Comparison of ENCODE assay signal across 17 cellular contexts in genomic region chr17:39145143-39145542, GRCh38. TPM values are rescaled to one million over a fixed set of nuclear protein-coding genes. Genes with fewer than 3 reads are reported as not detected.
DNase-seq lines count a peak whose midpoint lies in the region; ATAC-seq and TF ChIP-seq lines count a peak whose summit lies in the region.
"Had no signal": no experiment of that assay in that cellular context is flagged by ENCODE, and none has a peak within 500 bp of the region (broad histone marks: within the 10 kb centered on the region; RNA-seq: fewer than 3 reads in every experiment).

No MANE protein-coding gene starts in this region.

- CTCF ChIA-PET in MCF 10A (lab: Yijun Ruan, JAX): interaction anchor here (0.6 to 2.8 kb wide), 3 partner anchors 8 to 161 kb away, joined by 3 to 21 read pairs (median 3); no protein-coding TSS in a partner anchor
- CTCF ChIA-PET in mammary epithelial cell (lab: Charles Lee; ENCODE audit: low non-redundant PET): interaction anchor here (0.7 to 1.0 kb wide), 3 partner anchors 8 to 162 kb away, joined by 5 read pairs; no protein-coding TSS in a partner anchor

- dilution Hi-C loops in mammary epithelial cell (cut with HindIII; ENCODE audit: low sequenced_read_pairs): no loop called here

- H4K20me1 ChIP-seq in mammary epithelial cell (ENCODE audit: insufficient read depth, low read length): no peaks in the 10 kb centered on the region

- no peak for TF ChIP-seq CTCF in MCF 10A (IDR thresholded peaks at IDR 0.05; ENCODE audit: unreplicated experiment)
- TF ChIP-seq CTCF in mammary epithelial cell (conservative IDR thresholded peaks at IDR 0.05 in 1 of 2, IDR thresholded peaks at IDR 0.05 in 1 of 2; ENCODE audit: extremely low read depth in 1 of 2, insufficient read depth in 1 of 2, low read depth in 1 of 2, low read length in 2 of 2): no peak
- no peak for TF ChIP-seq CTCF in breast epithelium (IDR thresholded peaks at IDR 0.05)
- TF ChIP-seq CTCF in lower lobe of right lung (IDR thresholded peaks at IDR 0.05): no peak
- TF ChIP-seq CTCF in stomach (IDR thresholded peaks at IDR 0.05): no peak

- H3K27me3 Mint-ChIP-seq in MCF 10A (ENCODE audit: insufficient read depth, unreplicated experiment): peaks cover 6% of the 10 kb centered on the region
- H3K27me3 Mint-ChIP-seq: CD4-positive, alpha-beta memory T cell had no signal

- no peak for TF ChIP-seq EP300 in stomach (IDR thresholded peaks at IDR 0.05)

- intact Hi-C loops in MCF 10A (cut with micrococcal nuclease): no loop called here
- intact Hi-C loops in mammary epithelial cell (cut with micrococcal nuclease): no loop called here
- intact Hi-C loops in breast epithelium (cut with DNase I; ENCODE audit: low total_unique reads): no loop called here
- intact Hi-C loops in lower lobe of right lung (cut with DNase I): no loop called here
- intact Hi-C loops in stomach (cut with DNase I; ENCODE audit: low total_unique reads): no loop called here

- peaks cover 5% of the 10 kb centered on the region for H3K36me3 Mint-ChIP-seq in MCF 10A (ENCODE audit: insufficient read depth, unreplicated experiment)
- H3K36me3 Mint-ChIP-seq: CD4-positive, alpha-beta memory T cell had no signal

- no peak overlapping the region for H2AFZ ChIP-seq in mammary epithelial cell (ENCODE audit: low read depth, low read length)

- H3K36me3 ChIP-seq in mammary epithelial cell (ENCODE audit: insufficient read depth, low read length): no peaks in the 10 kb centered on the region
- H3K36me3 ChIP-seq in breast epithelium: no peaks in the 10 kb centered on the region
- H3K36me3 ChIP-seq in lower lobe of right lung: no peaks in the 10 kb centered on the region
- H3K36me3 ChIP-seq in stomach: no peaks in the 10 kb centered on the region

- H3K9me3 Mint-ChIP-seq in MCF 10A (ENCODE audit: unreplicated experiment): no peaks in the 10 kb centered on the region

- peaks cover 21% of the 10 kb centered on the region for H3K4me1 Mint-ChIP-seq in MCF 10A (ENCODE audit: insufficient read depth, unreplicated experiment)

- ATAC-seq in lower lobe of right lung: no peak
- ATAC-seq in HG03039 (IDR thresholded peaks at IDR 0.05; ENCODE audit: unreplicated experiment): no peak

- H3K9me3 ChIP-seq in mammary epithelial cell (replicated peaks; ENCODE audit: insufficient read depth, low read length) (no peaks in the 10 kb centered on the region), breast epithelium (no peaks in the 10 kb centered on the region), lower lobe of right lung (no peaks in the 10 kb centered on the region), stomach (no peaks in the 10 kb centered on the region)

- BruUV-seq in MCF 10A (replicated peaks; lab: Mats Ljungman, UMichigan) (no TSS peak), mammary epithelial cell (replicated peaks; lab: Mats Ljungman, UMichigan) (no TSS peak)

- no peaks in the 10 kb centered on the region for H3K79me2 ChIP-seq in mammary epithelial cell (ENCODE audit: insufficient read depth, low read length)

- no peak overlapping the region for H3K4me2 ChIP-seq in mammary epithelial cell (ENCODE audit: insufficient read depth, low read depth, low read length)

- TF ChIP-seq POLR2A in breast epithelium (IDR thresholded peaks at IDR 0.05): no peak
- no peak for TF ChIP-seq POLR2A in stomach (IDR thresholded peaks at IDR 0.05)

- no peak overlapping the region for H3K4me3 Mint-ChIP-seq in MCF 10A (ENCODE audit: unreplicated experiment)
- H3K4me3 Mint-ChIP-seq: CD4-positive, alpha-beta memory T cell had no signal

- in situ Hi-C loops in mammary epithelial cell (cut with MboI; ENCODE audit: low sequenced_read_pairs in 2 of 2): loop anchor here in 1 of 2 donors (5.0 kb wide), 1 partner anchor 158 kb away; no protein-coding TSS in a partner anchor

- H3K9ac ChIP-seq in mammary epithelial cell (ENCODE audit: insufficient read depth, low read length): no peak overlapping the region

- H3K27me3 ChIP-seq in mammary epithelial cell (ENCODE audit: insufficient read depth, low read length) (no peaks in the 10 kb centered on the region), breast epithelium (no peaks in the 10 kb centered on the region), lower lobe of right lung (ENCODE audit: low read depth) (peaks cover under 1% of the 10 kb centered on the region), stomach (peaks cover 0 to 9% (median under 1%) of the 10 kb centered on the region in 3 donors)

- H3K4me1 ChIP-seq in mammary epithelial cell (ENCODE audit: insufficient read depth, low read length): peaks cover 14% of the 10 kb centered on the region
- peaks cover 6 to 8% of the 10 kb centered on the region in 2 donors for H3K4me1 ChIP-seq in breast epithelium
- H3K4me1 ChIP-seq in lower lobe of right lung: no peaks in the 10 kb centered on the region
- H3K4me1 ChIP-seq in stomach: peaks cover 0 to 20% (median 18%) of the 10 kb centered on the region in 4 donors

- H3K27ac ChIP-seq in mammary epithelial cell (ENCODE audit: insufficient read depth, low read depth, low read length) (no peak overlapping the region), breast epithelium (peak overlapping the region; percentile 91 to 96), lower lobe of right lung (peak overlapping the region; percentile 6), stomach (peak overlapping the region in 3 of 5 donors; percentile 55 to 70 (median 69))
- H3K27ac ChIP-seq: 22Rv1 had no signal

- H3K4me3 ChIP-seq in mammary epithelial cell (replicated peaks in 1 of 3; ENCODE audit: insufficient read depth in 1 of 3, low read depth in 2 of 3, low read length in 3 of 3): no peak overlapping the region
- H3K4me3 ChIP-seq in breast epithelium: no peak overlapping the region
- H3K4me3 ChIP-seq in lower lobe of right lung: no peak overlapping the region
- H3K4me3 ChIP-seq in stomach: no peak overlapping the region

- POLR2A ChIA-PET in MCF 10A (lab: Yijun Ruan, JAX): interaction anchor here (0.6 to 2.0 kb wide), 5 partner anchors 9 to 162 kb away, joined by 3 to 7 read pairs (median 4); no protein-coding TSS in a partner anchor

- H3K27ac Mint-ChIP-seq in MCF 10A (ENCODE audit: low read depth, unreplicated experiment): peak overlapping the region; percentile 86

- WGBS in mammary epithelial cell (ENCODE audit: low coverage, missing lambda C conversion rate): 95% methylated on average over 2 of the region's 3 CpGs
- 86 to 100% (median 89%) methylated on average over 1 to 3 of the region's 3 CpGs for WGBS in stomach, 5 donors

- DNase-seq in MCF 10A (ENCODE audit: unreplicated experiment) (no peak), mammary epithelial cell (no peak), breast epithelium (ENCODE audit: low spot score in 2 of 2) (no peak), lower lobe of right lung (no peak), stomach (no peak), hippocampal formation (lab: John Stamatoyannopoulos, UW) (no peak), NCI-H1436 treated with DMSO at 0.1 percent for 48 hours (lab: John Stamatoyannopoulos, UW) (no peak)
- DNase-seq: CD4-positive, alpha-beta memory T cell; NCI-H1417 treated with DMSO at 0.1 percent for 48 hours had no signal

RNA-seq across cellular contexts. Expression of gene PLXDC1, which starts 6.3 kb away (rescaled TPM):
- total RNA-seq in MCF 10A (2022): 0.22 and 0.61 TPM in 2 replicates
- under 1 TPM in 1 of 2 donors, not detected in 1; 0.33 TPM for total RNA-seq in mammary epithelial cell
- 0.09 TPM for polyA plus RNA-seq in mammary epithelial cell
- not detected for polyA minus RNA-seq in mammary epithelial cell
- total RNA-seq in breast epithelium: 10 to 100 TPM; 11.8 to 37.7 (median 23.1) TPM
- 19.5 TPM for total RNA-seq in lower lobe of right lung
- 10 to 100 TPM in 2 of 5 donors, 1 to 10 TPM in 2, under 1 TPM in 1; 0.58 to 77.2 (median 8.4) TPM for total RNA-seq in stomach
- 1 to 10 TPM; 1.7 to 4.6 (median 2.1) TPM for polyA plus RNA-seq in stomach

RNA-seq across cellular contexts. Expression of gene ARL5C, which starts 20.8 kb away (rescaled TPM):
- total RNA-seq in MCF 10A (2022) (not detected in 2 replicates), mammary epithelial cell (not detected), breast epithelium (not detected), lower lobe of right lung (not detected), stomach (not detected)
- polyA plus RNA-seq in mammary epithelial cell (not detected), stomach (not detected)
- polyA minus RNA-seq in mammary epithelial cell: not detected
- total RNA-seq: Calu3; CD4-positive, alpha-beta memory T cell; H4; HT1080; NCI-H460 had no signal
- polyA plus RNA-seq: AG04450; BJ; CD4-positive, alpha-beta memory T cell had no signal

RNA-seq across cellular contexts. Expression of gene CACNB1, which starts 52.3 kb away (rescaled TPM):
- total RNA-seq in MCF 10A (2022) (6.6 and 7.7 TPM in 2 replicates), mammary epithelial cell (10 to 100 TPM in 1 of 2 donors, 1 to 10 TPM in 1; 8.2 to 21.6 TPM), breast epithelium (10 to 100 TPM; 12.8 to 21.2 (median 13.9) TPM), lower lobe of right lung (21.3 TPM), stomach (10 to 100 TPM in 2 of 5 donors, 1 to 10 TPM in 3; 4.2 to 57.2 (median 8.9) TPM)
- polyA plus RNA-seq in mammary epithelial cell (6.9 TPM), stomach (1 to 10 TPM; 2.4 to 2.7 (median 2.7) TPM)
- 6.7 TPM for polyA minus RNA-seq in mammary epithelial cell

RNA-seq across cellular contexts. Expression of gene RPL19, which starts 54.9 kb away (rescaled TPM):
- total RNA-seq in MCF 10A (2022) (3,055 and 3,511 TPM in 2 replicates), mammary epithelial cell (1,000 to 10,000 TPM; 1,153 to 1,694 TPM), breast epithelium (1,000 to 10,000 TPM; 2,817 to 3,666 (median 3,432) TPM), lower lobe of right lung (1,465 TPM), stomach (1,000 to 10,000 TPM; 1,114 to 2,498 (median 1,672) TPM)
- polyA plus RNA-seq in mammary epithelial cell (2,221 TPM), stomach (1,000 to 10,000 TPM; 3,254 to 4,546 (median 3,773) TPM)
- 738 TPM for polyA minus RNA-seq in mammary epithelial cell
